Comparison of ENCODE assay signal across 26 cellular contexts in genomic region chr9:109937841-109938453, GRCh38.
DNase-seq lines count a peak whose midpoint lies in the region; ATAC-seq and TF ChIP-seq lines count a peak whose summit lies in the region.
"Had no signal": no experiment of that assay in that cellular context is flagged by ENCODE, and none has a peak within 500 bp of the region (broad histone marks: within the 10 kb centered on the region; RNA-seq: fewer than 3 reads in every experiment).

No MANE protein-coding gene starts in this region.

- no peak for DNase-seq in activated naive CD4-positive, alpha-beta T cell treated with anti-CD3 and anti-CD28 coated beads, Interleukin-2, amount 50 U/mL, for 72 hours (ENCODE audit: low spot score in 2 of 2)
- no peak for DNase-seq in activated naive CD4-positive, alpha-beta T cell (lab: John Stamatoyannopoulos, UW)
- DNase-seq in activated naive CD8-positive, alpha-beta T cell treated with anti-CD3 and anti-CD28 coated beads, Interleukin-2, amount 10 ng/mL, durations not matched to agents 7 days and 5 days, result no peak
- DNase-seq in gastrocnemius medialis (no peak), progenitor cell of endocrine pancreas (ENCODE audit: low spot score, unreplicated experiment) (no peak)
- DNase-seq: aorta, Calu3, DMS79 treated with DMSO at 0.1 percent for 48 hours, GF-D8, GM23248, Karpas-422, left cardiac atrium, mucosa of descending colon, NCI-H1417, NCI-H2029 treated with DMSO at 0.1 percent for 48 hours, NCI-H526, PC-9, upper lobe of right lung had no signal

- H3K9ac ChIP-seq in Loucy (ENCODE audit: low read depth, low read length, poor library complexity, severe bottlenecking), result no peak overlapping the region
- H3K9ac ChIP-seq: GM23248 had no signal

- H3K4me1 ChIP-seq in Loucy (ENCODE audit: insufficient read depth, low read length, poor library complexity, severe bottlenecking), result peaks cover 4% of the 10 kb centered on the region
- peaks cover 2% of the 10 kb centered on the region for H3K4me1 ChIP-seq in thymus (ENCODE audit: control insufficient read depth, insufficient read depth, low read length)
- no peaks in the 10 kb centered on the region for H3K4me1 ChIP-seq in gastrocnemius medialis
- H3K4me1 ChIP-seq: suprapubic skin had no signal

- no peaks in the 10 kb centered on the region for H3K9me2 ChIP-seq in Loucy (replicated peaks; ENCODE audit: low read depth, low read length)

- intact Hi-C loops in gastrocnemius medialis (cut with DNase I; ENCODE audit: low total_unique reads), result no loop called here

- H3K36me3 Mint-ChIP-seq in activated naive CD4-positive, alpha-beta T cell treated with anti-CD3 and anti-CD28 coated beads, Interleukin-2, amount 50 U/mL, for 72 hours, result peaks cover 12 to 20% of the 10 kb centered on the region in 2 donors
- no peaks in the 10 kb centered on the region for H3K36me3 Mint-ChIP-seq in activated naive CD8-positive, alpha-beta T cell treated with anti-CD3 and anti-CD28 coated beads, Interleukin-2, amount 10 ng/mL, durations not matched to agents 7 days and 5 days
- no peaks in the 10 kb centered on the region for H3K36me3 Mint-ChIP-seq in progenitor cell of endocrine pancreas (ENCODE audit: insufficient read depth)
- H3K36me3 Mint-ChIP-seq: stimulated activated effector memory CD8-positive, alpha-beta T cell treated with anti-CD3 and anti-CD28 coated beads, Interleukin-12 subunit alpha, Interleukin-12 subunit beta, amount 100 ng/mL, for 72 hours had no signal

- H3K36me3 ChIP-seq in Loucy (ENCODE audit: insufficient read depth, low read length) (no peaks in the 10 kb centered on the region), thymus (ENCODE audit: control insufficient read depth, insufficient read depth) (no peaks in the 10 kb centered on the region), gastrocnemius medialis (no peaks in the 10 kb centered on the region)
- H3K36me3 ChIP-seq: suprapubic skin, upper lobe of right lung had no signal

- H4K20me1 ChIP-seq in Loucy (ENCODE audit: insufficient read depth, low read length, poor library complexity, severe bottlenecking), result no peaks in the 10 kb centered on the region

- H3K79me2 ChIP-seq in Loucy (ENCODE audit: insufficient read depth, low read length), result no peaks in the 10 kb centered on the region
- H3K79me2 ChIP-seq: hepatocyte had no signal

- H3K4me2 ChIP-seq in Loucy (ENCODE audit: low read depth, low read length, poor library complexity, severe bottlenecking), result no peak overlapping the region
- H3K4me2 ChIP-seq: hepatocyte, PC-9 had no signal

- H3K4me3 ChIP-seq in Loucy (ENCODE audit: low read length, poor library complexity, severe bottlenecking) (no peak overlapping the region), thymus (ENCODE audit: low read length) (no peak overlapping the region), gastrocnemius medialis (no peak overlapping the region)
- H3K4me3 ChIP-seq: GM23248, hepatocyte, mucosa of descending colon, PC-9, suprapubic skin, upper lobe of right lung had no signal

- H3K4me1 Mint-ChIP-seq in activated naive CD8-positive, alpha-beta T cell treated with anti-CD3 and anti-CD28 coated beads, Interleukin-2, amount 10 ng/mL, durations not matched to agents 7 days and 5 days, result peaks cover 9% of the 10 kb centered on the region
- no peaks in the 10 kb centered on the region for H3K4me1 Mint-ChIP-seq in progenitor cell of endocrine pancreas (ENCODE audit: low read depth)
- H3K4me1 Mint-ChIP-seq: nephron had no signal

- POLR2A ChIA-PET in activated naive CD8-positive, alpha-beta T cell treated with anti-CD3 and anti-CD28 coated beads, Interleukin-2, amount 10 ng/mL, durations not matched to agents 7 days and 5 days (lab: Charles Lee), result no interaction called here

- no peak overlapping the region for H3K4me3 Mint-ChIP-seq in activated naive CD8-positive, alpha-beta T cell treated with anti-CD3 and anti-CD28 coated beads, Interleukin-2, amount 10 ng/mL, durations not matched to agents 7 days and 5 days
- no peak overlapping the region for H3K4me3 Mint-ChIP-seq in progenitor cell of endocrine pancreas (ENCODE audit: low read depth)
- H3K4me3 Mint-ChIP-seq: nephron; stimulated activated effector memory CD8-positive, alpha-beta T cell treated with anti-CD3 and anti-CD28 coated beads, Interleukin-12 subunit alpha, Interleukin-12 subunit beta, amount 100 ng/mL, for 72 hours had no signal

- H3K27me3 ChIP-seq in Loucy (ENCODE audit: insufficient read depth, low read length, poor library complexity, severe bottlenecking), result no peaks in the 10 kb centered on the region
- H3K27me3 ChIP-seq in thymus (ENCODE audit: control insufficient read depth, insufficient read depth), result no peaks in the 10 kb centered on the region
- H3K27me3 ChIP-seq in gastrocnemius medialis, result no peaks in the 10 kb centered on the region
- H3K27me3 ChIP-seq: hepatocyte, suprapubic skin, upper lobe of right lung had no signal

- H3K27ac ChIP-seq in thymus (ENCODE audit: low read depth), result peak overlapping the region; percentile 89
- H3K27ac ChIP-seq in gastrocnemius medialis, result no peak overlapping the region
- H3K27ac ChIP-seq: C4-2B, GM23248, hepatocyte, PC-9, suprapubic skin, upper lobe of right lung had no signal

- in situ Hi-C loops in gastrocnemius medialis (cut with MboI; ENCODE audit: low sequenced_read_pairs in 4 of 4), result no loop called here

- H3K27ac Mint-ChIP-seq in activated naive CD4-positive, alpha-beta T cell treated with anti-CD3 and anti-CD28 coated beads, Interleukin-2, amount 50 U/mL, for 72 hours, result peak overlapping the region in 1 of 2 donors; percentile 1
- no peak overlapping the region for H3K27ac Mint-ChIP-seq in activated naive CD8-positive, alpha-beta T cell treated with anti-CD3 and anti-CD28 coated beads, Interleukin-2, amount 10 ng/mL, durations not matched to agents 7 days and 5 days
- no peak overlapping the region for H3K27ac Mint-ChIP-seq in progenitor cell of endocrine pancreas
- H3K27ac Mint-ChIP-seq: nephron; stimulated activated effector memory CD8-positive, alpha-beta T cell treated with anti-CD3 and anti-CD28 coated beads, Interleukin-12 subunit alpha, Interleukin-12 subunit beta, amount 100 ng/mL, for 72 hours had no signal

- TF ChIP-seq POLR2A in gastrocnemius medialis (IDR thresholded peaks at IDR 0.05), result no peak

- peak overlapping the region; percentile 67 for H2AFZ ChIP-seq in Loucy (ENCODE audit: low read length)
- H2AFZ ChIP-seq: GM23248, hepatocyte, PC-9 had no signal

- H3K9me3 ChIP-seq in Loucy (ENCODE audit: insufficient read depth, low read depth, low read length) (no peaks in the 10 kb centered on the region), thymus (ENCODE audit: control insufficient read depth) (no peaks in the 10 kb centered on the region), gastrocnemius medialis (no peaks in the 10 kb centered on the region)
- H3K9me3 ChIP-seq: mucosa of descending colon, suprapubic skin, upper lobe of right lung had no signal

- H3K9me3 Mint-ChIP-seq in activated naive CD4-positive, alpha-beta T cell treated with anti-CD3 and anti-CD28 coated beads, Interleukin-2, amount 50 U/mL, for 72 hours, result peaks cover 18 to 20% of the 10 kb centered on the region in 2 donors
- H3K9me3 Mint-ChIP-seq in activated naive CD8-positive, alpha-beta T cell treated with anti-CD3 and anti-CD28 coated beads, Interleukin-2, amount 10 ng/mL, durations not matched to agents 7 days and 5 days, result no peaks in the 10 kb centered on the region
- H3K9me3 Mint-ChIP-seq in progenitor cell of endocrine pancreas (ENCODE audit: low read depth), result no peaks in the 10 kb centered on the region
- H3K9me3 Mint-ChIP-seq: nephron; stimulated activated effector memory CD8-positive, alpha-beta T cell treated with anti-CD3 and anti-CD28 coated beads, Interleukin-12 subunit alpha, Interleukin-12 subunit beta, amount 100 ng/mL, for 72 hours had no signal

- no peaks in the 10 kb centered on the region for H3K27me3 Mint-ChIP-seq in activated naive CD8-positive, alpha-beta T cell treated with anti-CD3 and anti-CD28 coated beads, Interleukin-2, amount 10 ng/mL, durations not matched to agents 7 days and 5 days
- H3K27me3 Mint-ChIP-seq in progenitor cell of endocrine pancreas, result peaks cover 4% of the 10 kb centered on the region

- WGBS in thymus, result 61% methylated on average over 3 of the region's 3 CpGs

- H3F3A ChIP-seq in Loucy (ENCODE audit: low read depth), result no peaks in the 10 kb centered on the region

- peak; percentile 25 to 42 for ATAC-seq in activated naive CD4-positive, alpha-beta T cell treated with anti-CD3 and anti-CD28 coated beads, Interleukin-2, amount 50 U/mL, for 72 hours
- peak; percentile 26 for ATAC-seq in activated naive CD8-positive, alpha-beta T cell treated with anti-CD3 and anti-CD28 coated beads, Interleukin-2, amount 10 ng/mL, durations not matched to agents 7 days and 5 days (ENCODE audit: low read depth)
- no peak for ATAC-seq in gastrocnemius medialis
- ATAC-seq: HepG2; left cardiac atrium; mucosa of descending colon; stimulated activated effector memory CD8-positive, alpha-beta T cell treated with anti-CD3 and anti-CD28 coated beads, Interleukin-12 subunit alpha, Interleukin-12 subunit beta, amount 100 ng/mL, for 72 hours; upper lobe of right lung had no signal

- no peak for TF ChIP-seq CTCF in Loucy (conservative IDR thresholded peaks at IDR 0.05; ENCODE audit: low read length)
- no peak for TF ChIP-seq CTCF in gastrocnemius medialis (IDR thresholded peaks at IDR 0.05 in 4 of 5, conservative IDR thresholded peaks at IDR 0.05 in 1 of 5)
- TF ChIP-seq CTCF in progenitor cell of endocrine pancreas (IDR thresholded peaks at IDR 0.05; ENCODE audit: unreplicated experiment), result no peak

Comparison
In these comparisons a context has a peak if more than half of its experiments do, and no peak if none do; other contexts are left out.
1. ATAC-seq: peak in activated naive CD4-positive, alpha-beta T cell treated with anti-CD3 and anti-CD28 coated beads, Interleukin-2, amount 50 U/mL, for 72 hours (2 of 2) and activated naive CD8-positive, alpha-beta T cell treated with anti-CD3 and anti-CD28 coated beads, Interleukin-2, amount 10 ng/mL, durations not matched to agents 7 days and 5 days (single experiment); none in gastrocnemius medialis (0 of 2).